ENCODE assay signal across 17 cellular contexts in genomic region chr1:51472349-51472748, GRCh38. TPM values are rescaled to one million over a fixed set of nuclear protein-coding genes. Genes with fewer than 3 reads are reported as not detected.
DNase-seq lines count a peak whose midpoint lies in the region; ATAC-seq and TF ChIP-seq lines count a peak whose summit lies in the region.
"Had no signal": no experiment of that assay in that cellular context is flagged by ENCODE, and none has a peak within 500 bp of the region (broad histone marks: within the 10 kb centered on the region; RNA-seq: fewer than 3 reads in every experiment).

No MANE protein-coding gene starts in this region.

- H3K27ac ChIP-seq in right atrium auricular region (peak overlapping the region in 1 of 2 donors; percentile 45), uterus (peak overlapping the region; percentile 14 to 53)
- H3K27ac ChIP-seq: A549 had no signal

- ATAC-seq in Right ventricle myocardium inferior (peak; percentile 81), left ventricle myocardium superior (peak; percentile 89), GM19328 (IDR thresholded peaks at IDR 0.05; ENCODE audit: unreplicated experiment) (no peak), GM18909 (IDR thresholded peaks at IDR 0.05; ENCODE audit: poor library complexity, unreplicated experiment) (no peak), esophagus mucosa (no peak)
- ATAC-seq: A549 had no signal

- H3K4me1 ChIP-seq in right atrium auricular region (peaks cover 0 to 26% of the 10 kb centered on the region in 2 donors), uterus (peaks cover 0 to 6% of the 10 kb centered on the region in 2 donors)
- H3K4me1 ChIP-seq: A549 had no signal

- no peak for TF ChIP-seq POLR2A in uterus (IDR thresholded peaks at IDR 0.05)

- in situ Hi-C loops in astrocyte of the cerebellum (cut with HindIII; ENCODE audit: low sequenced_read_pairs): no loop called here

- peaks cover 19% of the 10 kb centered on the region for H3K36me3 ChIP-seq in right atrium auricular region
- H3K36me3 ChIP-seq in uterus: no peaks in the 10 kb centered on the region

- H3K9me3 ChIP-seq in right atrium auricular region (no peaks in the 10 kb centered on the region), uterus (no peaks in the 10 kb centered on the region)
- H3K9me3 ChIP-seq: A549 had no signal

- H3K4me3 ChIP-seq in right atrium auricular region (no peak overlapping the region), astrocyte of the cerebellum (ENCODE audit: low read depth, low read length) (no peak overlapping the region), uterus (no peak overlapping the region)
- H3K4me3 ChIP-seq: A549, cardiac muscle cell had no signal

- DNase-seq in Right ventricle myocardium inferior (ENCODE audit: missing footprints): no peak
- DNase-seq in right atrium auricular region (ENCODE audit: low spot score): no peak
- DNase-seq in astrocyte of the cerebellum (ENCODE audit: low read depth): peak; percentile 20
- DNase-seq in left ventricle myocardium superior: no peak
- no peak for DNase-seq in uterus
- DNase-seq: activated CD8-positive, alpha-beta memory T cell treated with anti-CD3 and anti-CD28 coated beads for 24 hours; activated naive CD4-positive, alpha-beta T cell; mesendoderm; NCI-H1105 treated with DMSO at 0.1 percent for 48 hours; NCI-H510A treated with DMSO at 0.1 percent for 48 hours; RPMI8226; stimulated activated CD4-positive, alpha-beta T cell treated with anti-CD3 and anti-CD28 coated beads, Interleukin-15, amount 100 ng/mL, for 24 hours had no signal

- intact Hi-C loops in Right ventricle myocardium inferior (cut with DNase I) (no loop called here), left ventricle myocardium superior (cut with micrococcal nuclease) (no loop called here), uterus (cut with DNase I; ENCODE audit: low total_unique reads) (no loop called here)

- H3K27me3 ChIP-seq in right atrium auricular region: no peaks in the 10 kb centered on the region
- no peaks in the 10 kb centered on the region for H3K27me3 ChIP-seq in uterus
- H3K27me3 ChIP-seq: cardiac muscle cell had no signal

- TF ChIP-seq CTCF in right atrium auricular region (IDR thresholded peaks at IDR 0.05) (no peak), astrocyte of the cerebellum (IDR thresholded peaks at IDR 0.05; ENCODE audit: low read depth, low read length, missing control alignments) (no peak), uterus (IDR thresholded peaks at IDR 0.05) (no peak)

RNA-seq across cellular contexts. Expression of gene EPS15, which starts 46.7 kb away (rescaled TPM):
- total RNA-seq in Right ventricle myocardium inferior: 66.1 TPM
- total RNA-seq in right atrium auricular region: 10 to 100 TPM; 50.0 to 54.7 TPM
- 71.6 TPM for total RNA-seq in left ventricle myocardium superior
- 100 to 1,000 TPM in 2 of 4 donors, 10 to 100 TPM in 2; 30.7 to 133 (median 81.1) TPM for total RNA-seq in uterus
- total RNA-seq in esophagus mucosa: 33.1 TPM

Comparison
In these comparisons a context has a peak if more than half of its experiments do, and no peak if none do; other contexts are left out.
1. ATAC-seq: peak in Right ventricle myocardium inferior (single experiment) and left ventricle myocardium superior (single experiment); none in GM19328 (single experiment), GM18909 (single experiment) and esophagus mucosa (single experiment).